Comparison of ENCODE assay signal across 1 cellular context in the genomic region with DNA sequence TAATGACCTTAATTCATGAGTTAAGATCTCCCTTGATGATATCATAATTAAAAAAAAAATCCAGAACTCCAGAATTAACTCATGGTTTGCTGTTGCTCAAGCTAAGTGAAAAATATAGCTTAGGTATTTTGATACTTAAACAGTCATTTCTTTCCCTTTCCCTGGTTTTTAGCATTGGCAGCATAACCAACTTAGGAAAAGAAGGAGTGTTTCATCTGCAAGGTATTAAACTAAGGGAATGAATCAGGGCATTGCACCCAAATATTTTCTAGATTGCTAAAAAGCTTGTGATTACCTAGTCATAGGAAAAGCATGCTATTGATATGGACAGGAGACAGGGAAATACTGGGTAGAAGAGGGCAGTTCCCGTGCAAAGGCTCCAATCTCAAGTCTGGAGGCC.
TF ChIP-seq lines count a peak whose summit lies in the region.

No MANE protein-coding gene starts in this region.

TF ChIP-seq in IMR-90, 13 proteins besides CTCF, POLR2A, EP300 and RAD21:
- TF ChIP-seq, protein P1, sequence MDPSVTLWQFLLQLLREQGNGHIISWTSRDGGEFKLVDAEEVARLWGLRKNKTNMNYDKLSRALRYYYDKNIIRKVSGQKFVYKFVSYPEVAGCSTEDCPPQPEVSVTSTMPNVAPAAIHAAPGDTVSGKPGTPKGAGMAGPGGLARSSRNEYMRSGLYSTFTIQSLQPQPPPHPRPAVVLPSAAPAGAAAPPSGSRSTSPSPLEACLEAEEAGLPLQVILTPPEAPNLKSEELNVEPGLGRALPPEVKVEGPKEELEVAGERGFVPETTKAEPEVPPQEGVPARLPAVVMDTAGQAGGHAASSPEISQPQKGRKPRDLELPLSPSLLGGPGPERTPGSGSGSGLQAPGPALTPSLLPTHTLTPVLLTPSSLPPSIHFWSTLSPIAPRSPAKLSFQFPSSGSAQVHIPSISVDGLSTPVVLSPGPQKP (IDR thresholded peaks at IDR 0.05; ENCODE audit: borderline replicate concordance, low read depth, low read length) = no peak
- TF ChIP-seq CEBPB (IDR thresholded peaks at IDR 0.05; ENCODE audit: low read depth, low read length) (no peak), MAFK (IDR thresholded peaks at IDR 0.05; ENCODE audit: low read depth, low read length) (no peak), NFE2L2 (IDR thresholded peaks at IDR 0.05; ENCODE audit: low read depth, low read length) (no peak), MXI1 (IDR thresholded peaks at IDR 0.05; ENCODE audit: borderline replicate concordance, low read depth, low read length) (no peak), MAZ (IDR thresholded peaks at IDR 0.05; ENCODE audit: borderline replicate concordance, low read depth, low read length) (no peak), BHLHE40 (IDR thresholded peaks at IDR 0.05; ENCODE audit: low read depth, low read length) (no peak), RCOR1 (IDR thresholded peaks at IDR 0.05; ENCODE audit: insufficient replicate concordance, low read length) (no peak)
- TF ChIP-seq, protein P2, sequence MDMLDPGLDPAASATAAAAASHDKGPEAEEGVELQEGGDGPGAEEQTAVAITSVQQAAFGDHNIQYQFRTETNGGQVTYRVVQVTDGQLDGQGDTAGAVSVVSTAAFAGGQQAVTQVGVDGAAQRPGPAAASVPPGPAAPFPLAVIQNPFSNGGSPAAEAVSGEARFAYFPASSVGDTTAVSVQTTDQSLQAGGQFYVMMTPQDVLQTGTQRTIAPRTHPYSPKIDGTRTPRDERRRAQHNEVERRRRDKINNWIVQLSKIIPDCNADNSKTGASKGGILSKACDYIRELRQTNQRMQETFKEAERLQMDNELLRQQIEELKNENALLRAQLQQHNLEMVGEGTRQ (IDR thresholded peaks at IDR 0.05; ENCODE audit: low read depth, low read length) = no peak
TF ChIP-seq in IMR-90: peak in this region for 0.
